ENCODE assay signal across 8 cellular contexts in genomic region chr9:112061152-112061740, GRCh38.
DNase-seq lines count a peak whose midpoint lies in the region; ATAC-seq lines count a peak whose summit lies in the region.

No MANE protein-coding gene starts in this region.

- peak; percentile 86 for ATAC-seq in HG03378 (IDR thresholded peaks at IDR 0.05; ENCODE audit: unreplicated experiment)

- H3K4me1 Mint-ChIP-seq in CD4-positive, alpha-beta memory T cell, result peaks cover 13 to 34% (median 22%) of the 10 kb centered on the region in 4 donors

- peaks cover 14 to 24% of the 10 kb centered on the region in 2 donors for H3K36me3 Mint-ChIP-seq in CD4-positive, alpha-beta memory T cell

- peak overlapping the region; percentile 13 to 23 for H3K9ac ChIP-seq in duodenal mucosa (ENCODE audit: low read depth in 1 of 2, low read length in 2 of 2)

- POLR2A ChIA-PET in CD4-positive, alpha-beta memory T cell (lab: Charles Lee; ENCODE audit: partially characterized antibody), result interaction anchor here (1.8 kb wide), 1 partner anchor 165 kb away, joined by 9 read pairs; the partner anchor contains the start of gene UGCG

- H3K27ac ChIP-seq in CD4-positive, alpha-beta memory T cell (ENCODE audit: low read depth, low read length), result no peak overlapping the region
- H3K27ac ChIP-seq in duodenal mucosa (ENCODE audit: low read depth, low read length), result peak overlapping the region; percentile 83

- no peak overlapping the region for H3K4me3 Mint-ChIP-seq in CD4-positive, alpha-beta memory T cell

- DNase-seq in CD4-positive, alpha-beta memory T cell, result peak in 4 of 5 donors; percentile 16 to 53 (median 31)
- DNase-seq in GM19238 (ENCODE audit: insufficient read length, low spot score) (peak; percentile 34), SW 1271 (lab: John Stamatoyannopoulos, UW) (peak; percentile 83 to 97), middle frontal gyrus (ENCODE audit: extremely low spot score, low spot score) (peak; percentile 7), ureter (ENCODE audit: low spot score) (peak; percentile 79), NCI-H1930 (lab: John Stamatoyannopoulos, UW) (no peak)

- peak overlapping the region in 6 of 7 donors; percentile 25 to 82 (median 56) for H3K27ac Mint-ChIP-seq in CD4-positive, alpha-beta memory T cell

- H3K36me3 ChIP-seq in CD4-positive, alpha-beta memory T cell (ENCODE audit: insufficient read depth, low read length), result no peaks in the 10 kb centered on the region
- H3K36me3 ChIP-seq in duodenal mucosa (ENCODE audit: control insufficient read depth in 1 of 2, insufficient read depth in 2 of 2, low read length in 2 of 2), result peaks cover 0 to 15% of the 10 kb centered on the region in 2 donors

- no peak overlapping the region for H3K4me3 ChIP-seq in CD4-positive, alpha-beta memory T cell (ENCODE audit: low read length in 2 of 2)
- H3K4me3 ChIP-seq in duodenal mucosa (ENCODE audit: low read depth in 1 of 2, low read length in 2 of 2), result no peak overlapping the region

- H3K27me3 ChIP-seq in CD4-positive, alpha-beta memory T cell (ENCODE audit: insufficient read depth, low read length), result no peaks in the 10 kb centered on the region
- no peaks in the 10 kb centered on the region for H3K27me3 ChIP-seq in duodenal mucosa (ENCODE audit: control insufficient read depth in 1 of 2, insufficient read depth in 2 of 2, low read length in 2 of 2)

- H3K9me3 ChIP-seq in CD4-positive, alpha-beta memory T cell (ENCODE audit: control insufficient read depth in 1 of 2, low read length in 2 of 2), result no peaks in the 10 kb centered on the region
- no peaks in the 10 kb centered on the region for H3K9me3 ChIP-seq in duodenal mucosa (ENCODE audit: control insufficient read depth in 1 of 2, low read length in 2 of 2)

- CTCF ChIA-PET in CD4-positive, alpha-beta memory T cell (lab: Charles Lee; ENCODE audit: partially characterized antibody), result interaction anchor here (1.0 to 1.4 kb wide), 3 partner anchors 13 to 33 kb away, joined by 3 to 4 read pairs (median 3); no protein-coding TSS in a partner anchor

- no peaks in the 10 kb centered on the region for H3K9me3 Mint-ChIP-seq in CD4-positive, alpha-beta memory T cell

- peaks cover 15% of the 10 kb centered on the region for H3K4me1 ChIP-seq in CD4-positive, alpha-beta memory T cell (ENCODE audit: insufficient read depth, low read length)
- peaks cover 31 to 41% of the 10 kb centered on the region in 2 donors for H3K4me1 ChIP-seq in duodenal mucosa (ENCODE audit: control insufficient read depth in 1 of 2, insufficient read depth in 2 of 2, low read length in 2 of 2)

- no peaks in the 10 kb centered on the region for H3K27me3 Mint-ChIP-seq in CD4-positive, alpha-beta memory T cell

- intact Hi-C loops in CD4-positive, alpha-beta memory T cell (cut with micrococcal nuclease), result no loop called here

Comparison
In these comparisons a context has a peak if more than half of its experiments do, and no peak if none do; other contexts are left out.
1. DNase-seq: peak in CD4-positive, alpha-beta memory T cell (4 of 5), GM19238 (single experiment), SW 1271 (2 of 2), middle frontal gyrus (single experiment) and ureter (single experiment); none in NCI-H1930 (0 of 2).